ENCODE assay signal across 18 cellular contexts in genomic region chr7:141133646-141134045, GRCh38. TPM values are rescaled to one million over a fixed set of nuclear protein-coding genes. Genes with fewer than 3 reads are reported as not detected.
"Had no signal": no experiment of that assay in that cellular context is flagged by ENCODE, and none has a peak within 500 bp of the region (broad histone marks: within the 10 kb centered on the region; RNA-seq: fewer than 3 reads in every experiment).

No MANE protein-coding gene starts in this region.

- H3K4me3 ChIP-seq: dorsolateral prefrontal cortex, pancreas, right lobe of liver, smooth muscle cell, upper lobe of right lung had no signal

- H3K27ac Mint-ChIP-seq: activated CD4-positive, alpha-beta T cell treated with anti-CD3 and anti-CD28 coated beads for 36 hours; activated naive CD4-positive, alpha-beta T cell treated with anti-CD3 and anti-CD28 coated beads, Interleukin-2, amount 50 U/mL, for 72 hours; memory B cell; naive thymus-derived CD8-positive, alpha-beta T cell; stimulated activated memory B cell treated with anti-CD40 and anti-IgM and Interleukin-4, amounts not matched to agents 10 μg/mL and 1 μg/mL and 100 μg/mL, for 72 hours; WTC11 had no signal

- ATAC-seq: activated CD4-positive, alpha-beta T cell treated with anti-CD3 and anti-CD28 coated beads for 36 hours; activated naive CD4-positive, alpha-beta T cell treated with anti-CD3 and anti-CD28 coated beads, Interleukin-2, amount 50 U/mL, for 72 hours; left ventricle myocardium superior; naive thymus-derived CD8-positive, alpha-beta T cell; pancreas; right lobe of liver; stimulated activated memory B cell treated with anti-CD40 and anti-IgM and Interleukin-4, amounts not matched to agents 10 μg/mL and 1 μg/mL and 100 μg/mL, for 72 hours; upper lobe of right lung; WTC11 had no signal

- H3K4me3 Mint-ChIP-seq: activated CD4-positive, alpha-beta T cell treated with anti-CD3 and anti-CD28 coated beads for 36 hours; memory B cell; naive thymus-derived CD8-positive, alpha-beta T cell; stimulated activated memory B cell treated with anti-CD40 and anti-IgM and Interleukin-4, amounts not matched to agents 10 μg/mL and 1 μg/mL and 100 μg/mL, for 72 hours; WTC11 had no signal

- DNase-seq: activated CD4-positive, alpha-beta T cell treated with anti-CD3 and anti-CD28 coated beads for 36 hours; activated CD4-positive, alpha-beta T cell treated with anti-CD3 and anti-CD28 coated beads, Interleukin-2, amount 50 U/mL, for 48 hours; activated gamma-delta T cell; dorsolateral prefrontal cortex; hypothalamus; left ventricle myocardium superior; naive thymus-derived CD8-positive, alpha-beta T cell; pancreas; right lobe of liver; stimulated activated CD4-positive, alpha-beta T cell treated with anti-CD3 and anti-CD28 coated beads, Interleukin-4, amount 100 ng/mL, for 4 hours; upper lobe of right lung had no signal

- H3K4me1 Mint-ChIP-seq: activated CD4-positive, alpha-beta T cell treated with anti-CD3 and anti-CD28 coated beads for 36 hours; memory B cell; naive thymus-derived CD8-positive, alpha-beta T cell; stimulated activated memory B cell treated with anti-CD40 and anti-IgM and Interleukin-4, amounts not matched to agents 10 μg/mL and 1 μg/mL and 100 μg/mL, for 72 hours had no signal

- H3K36me3 Mint-ChIP-seq: stimulated activated memory B cell treated with anti-CD40 and anti-IgM and Interleukin-4, amounts not matched to agents 10 μg/mL and 1 μg/mL and 100 μg/mL, for 72 hours; WTC11 had no signal

RNA-seq across cellular contexts. Expression of gene TMEM178B, which starts 59.8 kb away (rescaled TPM):
- total RNA-seq: naive thymus-derived CD8-positive, alpha-beta T cell; pulmonary artery endothelial cell had no signal
- polyA plus RNA-seq: keratinocyte, smooth muscle cell had no signal
